Comparison of ENCODE assay signal across 8 cellular contexts in the genomic region with DNA sequence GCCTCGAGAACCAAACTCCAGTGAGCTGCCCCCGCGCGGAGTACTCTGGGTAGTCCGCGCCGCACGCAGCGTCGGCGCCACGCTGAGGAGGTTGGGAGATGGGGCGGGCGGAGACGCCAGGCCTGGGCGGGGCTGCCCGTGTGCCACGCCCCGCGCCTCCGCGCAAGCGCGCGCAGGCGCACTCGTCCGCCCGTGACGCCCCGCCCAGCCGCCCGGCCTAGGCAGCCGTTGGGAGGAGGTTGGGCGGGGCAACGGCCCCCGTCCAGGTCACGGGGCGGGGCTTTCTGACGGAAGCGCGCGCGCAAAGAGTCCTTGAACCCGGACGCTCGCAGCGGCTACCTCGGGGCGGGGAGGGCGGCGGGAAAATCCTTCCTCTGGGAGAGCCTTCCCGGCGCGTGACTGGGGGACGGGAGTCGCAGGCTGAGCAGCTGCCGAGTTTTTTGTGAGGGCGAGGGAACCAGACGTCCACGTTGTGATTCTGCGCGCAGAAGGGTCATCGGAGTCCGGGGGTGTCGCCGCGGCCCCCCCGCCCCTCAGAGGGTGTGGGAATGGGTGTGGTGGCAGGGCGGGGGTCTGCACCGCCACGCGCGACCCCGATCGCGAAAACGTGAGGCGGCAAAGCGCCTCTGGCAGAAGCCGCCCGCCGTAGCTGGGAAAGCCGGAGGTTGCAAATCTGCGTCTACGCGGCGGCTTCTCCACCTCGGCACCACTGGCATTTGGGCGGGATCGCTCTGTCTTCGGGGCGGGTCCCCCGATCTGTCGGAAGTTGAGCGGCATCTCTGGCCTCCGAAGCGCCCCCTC. TPM values are rescaled to one million over a fixed set of nuclear protein-coding genes. Genes with fewer than 3 reads are reported as not detected.
A peak's percentile ranks its signal among the peaks of the same experiment; 100 is the strongest.
DNase-seq lines count a peak whose midpoint lies in the region; ATAC-seq and TF ChIP-seq lines count a peak whose summit lies in the region.

A gene with protein sequence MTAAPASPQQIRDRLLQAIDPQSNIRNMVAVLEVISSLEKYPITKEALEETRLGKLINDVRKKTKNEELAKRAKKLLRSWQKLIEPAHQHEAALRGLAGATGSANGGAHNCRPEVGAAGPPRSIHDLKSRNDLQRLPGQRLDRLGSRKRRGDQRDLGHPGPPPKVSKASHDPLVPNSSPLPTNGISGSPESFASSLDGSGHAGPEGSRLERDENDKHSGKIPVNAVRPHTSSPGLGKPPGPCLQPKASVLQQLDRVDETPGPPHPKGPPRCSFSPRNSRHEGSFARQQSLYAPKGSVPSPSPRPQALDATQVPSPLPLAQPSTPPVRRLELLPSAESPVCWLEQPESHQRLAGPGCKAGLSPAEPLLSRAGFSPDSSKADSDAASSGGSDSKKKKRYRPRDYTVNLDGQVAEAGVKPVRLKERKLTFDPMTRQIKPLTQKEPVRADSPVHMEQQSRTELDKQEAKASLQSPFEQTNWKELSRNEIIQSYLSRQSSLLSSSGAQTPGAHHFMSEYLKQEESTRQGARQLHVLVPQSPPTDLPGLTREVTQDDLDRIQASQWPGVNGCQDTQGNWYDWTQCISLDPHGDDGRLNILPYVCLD (minus strand): TSS at position 22 of the 801 bp plus-strand sequence. CDS start 261 bp downstream, outside the sequence.

- no peaks in the 10 kb centered on the region for H3K27me3 ChIP-seq in right cardiac atrium (ENCODE audit: control insufficient read depth, insufficient read depth)
- no peaks in the 10 kb centered on the region for H3K27me3 ChIP-seq in vagina

- H3K4me1 ChIP-seq in right cardiac atrium (ENCODE audit: control insufficient read depth, insufficient read depth, low read length) (peaks cover 4% of the 10 kb centered on the region), vagina (peaks cover 34% of the 10 kb centered on the region)

- DNase-seq in NCI-H1694 treated with DMSO at 0.1 percent for 48 hours (lab: John Stamatoyannopoulos, UW), result peak; percentile 80
- DNase-seq in T-helper 2 cell, result peak; percentile 88 to 95 (median 91)
- peak; percentile 63 to 100 (median 93) for DNase-seq in anterior cingulate cortex (lab: John Stamatoyannopoulos, UW)
- peak; percentile 96 to 99 (median 98) for DNase-seq in right cardiac atrium
- DNase-seq in putamen (ENCODE audit: low spot score), result peak; percentile 96
- DNase-seq in vagina (ENCODE audit: extremely low spot score in 2 of 2), result peak in 1 of 2 donors; percentile 92

- ATAC-seq in GM18499 (IDR thresholded peaks at IDR 0.05; ENCODE audit: insufficient read depth, unreplicated experiment), result peak; percentile 37
- peak; percentile 87 for ATAC-seq in HG02885 (IDR thresholded peaks at IDR 0.05; ENCODE audit: poor library complexity, unreplicated experiment)
- ATAC-seq in right cardiac atrium, result peak; percentile 93 to 97

- under 1% methylated on average over 98 of the region's 98 CpGs for WGBS in right cardiac atrium

- no peak for TF ChIP-seq CTCF in vagina (IDR thresholded peaks at IDR 0.05)

- H3K4me3 ChIP-seq in right cardiac atrium (ENCODE audit: low read length) (peak within 1 kb of the TSS; percentile 96), vagina (peak within 1 kb of the TSS; percentile 97 to 100)

- peak within 1 kb of the TSS; percentile 71 for H3K27ac ChIP-seq in right cardiac atrium (ENCODE audit: low read length)
- peak within 1 kb of the TSS; percentile 93 for H3K27ac ChIP-seq in vagina

- no peaks in the 10 kb centered on the region for H3K9me3 ChIP-seq in right cardiac atrium (ENCODE audit: control insufficient read depth, low read length)
- no peaks in the 10 kb centered on the region for H3K9me3 ChIP-seq in vagina

- peak in 1 of 2 donors; percentile 60 for TF ChIP-seq POLR2A in vagina (IDR thresholded peaks at IDR 0.05)

- intact Hi-C loops in right cardiac atrium (cut with DNase I), result loop anchor here in 2 of 4 donors (5.0 to 10.0 kb wide), 2 partner anchors 54 to 56 kb away; a partner anchor contains a TSS
- intact Hi-C loops in vagina (cut with DNase I), result loop anchor here (2.0 kb wide), 1 partner anchor 56 kb away; a partner anchor contains a TSS

- peaks cover 0 to 12% of the 10 kb centered on the region in 2 donors for H3K36me3 ChIP-seq in vagina

RNA-seq across cellular contexts. Expression of the gene that starts here (rescaled TPM):
- total RNA-seq in right cardiac atrium (1 to 10 TPM; 5.3 to 6.1 (median 5.6) TPM), vagina (11.3 TPM)
- polyA plus RNA-seq in right cardiac atrium, result 4.5 TPM

Comparison
In these comparisons a context has a peak if more than half of its experiments do, and no peak if none do; other contexts are left out.
1. ATAC-seq: peak in every context shown above with its lines; median percentile 95 in right cardiac atrium; 87 in HG02885; 37 in GM18499.